In the genomic region with DNA sequence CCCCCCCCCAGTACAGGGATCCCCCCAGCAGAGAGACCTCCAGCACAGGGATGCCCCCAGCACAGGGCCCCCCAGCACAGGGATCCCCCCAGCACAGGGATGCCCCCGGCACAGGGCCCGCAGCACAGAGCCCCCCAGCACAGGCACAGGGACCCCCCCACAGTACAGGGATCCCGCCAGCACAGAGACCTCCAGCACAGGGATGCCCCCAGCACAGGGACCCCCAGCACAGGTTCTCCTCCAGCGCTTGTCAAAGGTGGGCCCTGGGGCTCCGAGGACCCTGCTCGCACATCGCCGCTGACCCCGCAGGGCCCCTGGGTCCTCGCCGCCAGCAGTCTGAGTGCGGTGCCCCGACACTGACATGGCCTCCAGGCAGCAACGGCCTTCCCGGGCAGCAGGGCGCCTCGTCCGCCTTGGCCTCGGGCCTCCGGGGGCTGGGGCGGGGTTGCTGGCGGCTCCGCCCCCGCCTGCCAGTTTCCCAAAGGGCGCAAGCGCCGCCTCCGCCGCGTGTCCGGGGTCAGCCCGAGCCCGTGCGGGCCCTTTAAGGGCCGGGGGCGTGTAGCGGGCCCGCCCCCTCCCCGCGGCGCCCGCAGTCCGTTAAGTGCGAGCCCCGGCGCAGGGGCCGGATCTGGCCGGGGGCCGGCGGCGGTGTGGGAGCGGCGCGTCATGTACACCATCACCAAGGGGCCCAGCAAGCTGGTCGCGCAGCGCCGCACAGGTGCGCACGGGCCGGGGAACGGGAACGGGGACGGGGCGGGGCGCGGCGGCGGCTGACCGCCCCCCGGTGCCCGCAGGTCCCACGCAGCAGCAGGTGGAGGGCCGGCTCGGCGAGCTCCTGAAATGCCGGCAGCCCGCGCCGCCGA, we compare ENCODE assay signal across 1 cellular context.
TF ChIP-seq lines count a peak whose summit lies in the region.

A gene with protein sequence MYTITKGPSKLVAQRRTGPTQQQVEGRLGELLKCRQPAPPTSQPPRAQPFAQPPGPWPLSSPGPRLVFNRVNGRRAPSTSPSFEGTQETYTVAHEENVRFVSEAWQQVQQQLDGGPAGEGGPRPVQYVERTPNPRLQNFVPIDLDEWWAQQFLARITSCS (plus strand): TSS at position 503 of the 863 bp plus-strand sequence. CDS start 164 bp downstream, at position 667.

TF ChIP-seq in HepG2, 621 proteins besides CTCF, POLR2A, EP300 and RAD21 (continued from another document and continues in another):
- peak; percentile 98 for TF ChIP-seq THAP9 (CRISPR knock-in tag; IDR thresholded peaks at IDR 0.05; ENCODE audit: borderline replicate concordance)
- TF ChIP-seq CENPT (CRISPR knock-in tag; IDR thresholded peaks at IDR 0.05; ENCODE audit: low read depth) = no peak
- TF ChIP-seq TERF1 (CRISPR knock-in tag; IDR thresholded peaks at IDR 0.05) = no peak
- TF ChIP-seq, protein P1, sequence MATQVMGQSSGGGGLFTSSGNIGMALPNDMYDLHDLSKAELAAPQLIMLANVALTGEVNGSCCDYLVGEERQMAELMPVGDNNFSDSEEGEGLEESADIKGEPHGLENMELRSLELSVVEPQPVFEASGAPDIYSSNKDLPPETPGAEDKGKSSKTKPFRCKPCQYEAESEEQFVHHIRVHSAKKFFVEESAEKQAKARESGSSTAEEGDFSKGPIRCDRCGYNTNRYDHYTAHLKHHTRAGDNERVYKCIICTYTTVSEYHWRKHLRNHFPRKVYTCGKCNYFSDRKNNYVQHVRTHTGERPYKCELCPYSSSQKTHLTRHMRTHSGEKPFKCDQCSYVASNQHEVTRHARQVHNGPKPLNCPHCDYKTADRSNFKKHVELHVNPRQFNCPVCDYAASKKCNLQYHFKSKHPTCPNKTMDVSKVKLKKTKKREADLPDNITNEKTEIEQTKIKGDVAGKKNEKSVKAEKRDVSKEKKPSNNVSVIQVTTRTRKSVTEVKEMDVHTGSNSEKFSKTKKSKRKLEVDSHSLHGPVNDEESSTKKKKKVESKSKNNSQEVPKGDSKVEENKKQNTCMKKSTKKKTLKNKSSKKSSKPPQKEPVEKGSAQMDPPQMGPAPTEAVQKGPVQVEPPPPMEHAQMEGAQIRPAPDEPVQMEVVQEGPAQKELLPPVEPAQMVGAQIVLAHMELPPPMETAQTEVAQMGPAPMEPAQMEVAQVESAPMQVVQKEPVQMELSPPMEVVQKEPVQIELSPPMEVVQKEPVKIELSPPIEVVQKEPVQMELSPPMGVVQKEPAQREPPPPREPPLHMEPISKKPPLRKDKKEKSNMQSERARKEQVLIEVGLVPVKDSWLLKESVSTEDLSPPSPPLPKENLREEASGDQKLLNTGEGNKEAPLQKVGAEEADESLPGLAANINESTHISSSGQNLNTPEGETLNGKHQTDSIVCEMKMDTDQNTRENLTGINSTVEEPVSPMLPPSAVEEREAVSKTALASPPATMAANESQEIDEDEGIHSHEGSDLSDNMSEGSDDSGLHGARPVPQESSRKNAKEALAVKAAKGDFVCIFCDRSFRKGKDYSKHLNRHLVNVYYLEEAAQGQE (IDR thresholded peaks at IDR 0.05; ENCODE audit: borderline replicate concordance in 1 of 2, low read depth in 1 of 2, low read length in 2 of 2) = no peak; a peak in 1 of 4 replicates
- TF ChIP-seq, protein P2, sequence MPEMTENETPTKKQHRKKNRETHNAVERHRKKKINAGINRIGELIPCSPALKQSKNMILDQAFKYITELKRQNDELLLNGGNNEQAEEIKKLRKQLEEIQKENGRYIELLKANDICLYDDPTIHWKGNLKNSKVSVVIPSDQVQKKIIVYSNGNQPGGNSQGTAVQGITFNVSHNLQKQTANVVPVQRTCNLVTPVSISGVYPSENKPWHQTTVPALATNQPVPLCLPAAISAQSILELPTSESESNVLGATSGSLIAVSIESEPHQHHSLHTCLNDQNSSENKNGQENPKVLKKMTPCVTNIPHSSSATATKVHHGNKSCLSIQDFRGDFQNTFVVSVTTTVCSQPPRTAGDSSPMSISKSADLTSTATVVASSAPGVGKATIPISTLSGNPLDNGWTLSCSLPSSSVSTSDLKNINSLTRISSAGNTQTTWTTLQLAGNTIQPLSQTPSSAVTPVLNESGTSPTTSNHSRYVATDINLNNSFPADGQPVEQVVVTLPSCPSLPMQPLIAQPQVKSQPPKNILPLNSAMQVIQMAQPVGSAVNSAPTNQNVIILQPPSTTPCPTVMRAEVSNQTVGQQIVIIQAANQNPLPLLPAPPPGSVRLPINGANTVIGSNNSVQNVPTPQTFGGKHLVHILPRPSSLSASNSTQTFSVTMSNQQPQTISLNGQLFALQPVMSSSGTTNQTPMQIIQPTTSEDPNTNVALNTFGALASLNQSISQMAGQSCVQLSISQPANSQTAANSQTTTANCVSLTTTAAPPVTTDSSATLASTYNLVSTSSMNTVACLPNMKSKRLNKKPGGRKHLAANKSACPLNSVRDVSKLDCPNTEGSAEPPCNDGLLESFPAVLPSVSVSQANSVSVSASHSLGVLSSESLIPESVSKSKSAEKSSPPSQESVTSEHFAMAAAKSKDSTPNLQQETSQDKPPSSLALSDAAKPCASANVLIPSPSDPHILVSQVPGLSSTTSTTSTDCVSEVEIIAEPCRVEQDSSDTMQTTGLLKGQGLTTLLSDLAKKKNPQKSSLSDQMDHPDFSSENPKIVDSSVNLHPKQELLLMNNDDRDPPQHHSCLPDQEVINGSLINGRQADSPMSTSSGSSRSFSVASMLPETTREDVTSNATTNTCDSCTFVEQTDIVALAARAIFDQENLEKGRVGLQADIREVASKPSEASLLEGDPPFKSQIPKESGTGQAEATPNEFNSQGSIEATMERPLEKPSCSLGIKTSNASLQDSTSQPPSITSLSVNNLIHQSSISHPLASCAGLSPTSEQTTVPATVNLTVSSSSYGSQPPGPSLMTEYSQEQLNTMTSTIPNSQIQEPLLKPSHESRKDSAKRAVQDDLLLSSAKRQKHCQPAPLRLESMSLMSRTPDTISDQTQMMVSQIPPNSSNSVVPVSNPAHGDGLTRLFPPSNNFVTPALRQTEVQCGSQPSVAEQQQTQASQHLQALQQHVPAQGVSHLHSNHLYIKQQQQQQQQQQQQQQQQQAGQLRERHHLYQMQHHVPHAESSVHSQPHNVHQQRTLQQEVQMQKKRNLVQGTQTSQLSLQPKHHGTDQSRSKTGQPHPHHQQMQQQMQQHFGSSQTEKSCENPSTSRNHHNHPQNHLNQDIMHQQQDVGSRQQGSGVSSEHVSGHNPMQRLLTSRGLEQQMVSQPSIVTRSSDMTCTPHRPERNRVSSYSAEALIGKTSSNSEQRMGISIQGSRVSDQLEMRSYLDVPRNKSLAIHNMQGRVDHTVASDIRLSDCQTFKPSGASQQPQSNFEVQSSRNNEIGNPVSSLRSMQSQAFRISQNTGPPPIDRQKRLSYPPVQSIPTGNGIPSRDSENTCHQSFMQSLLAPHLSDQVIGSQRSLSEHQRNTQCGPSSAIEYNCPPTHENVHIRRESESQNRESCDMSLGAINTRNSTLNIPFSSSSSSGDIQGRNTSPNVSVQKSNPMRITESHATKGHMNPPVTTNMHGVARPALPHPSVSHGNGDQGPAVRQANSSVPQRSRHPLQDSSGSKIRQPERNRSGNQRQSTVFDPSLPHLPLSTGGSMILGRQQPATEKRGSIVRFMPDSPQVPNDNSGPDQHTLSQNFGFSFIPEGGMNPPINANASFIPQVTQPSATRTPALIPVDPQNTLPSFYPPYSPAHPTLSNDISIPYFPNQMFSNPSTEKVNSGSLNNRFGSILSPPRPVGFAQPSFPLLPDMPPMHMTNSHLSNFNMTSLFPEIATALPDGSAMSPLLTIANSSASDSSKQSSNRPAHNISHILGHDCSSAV (CRISPR knock-in tag; IDR thresholded peaks at IDR 0.05; ENCODE audit: borderline replicate concordance) = no peak
- no peak for TF ChIP-seq ZZZ3 (CRISPR knock-in tag; IDR thresholded peaks at IDR 0.05; ENCODE audit: borderline replicate concordance)
- TF ChIP-seq MIXL1 (CRISPR knock-in tag; IDR thresholded peaks at IDR 0.05) = no peak
- peak; percentile 95 for TF ChIP-seq ZNF770 (CRISPR knock-in tag; IDR thresholded peaks at IDR 0.05)
- no peak for TF ChIP-seq ZNF34 (CRISPR knock-in tag; IDR thresholded peaks at IDR 0.05; ENCODE audit: borderline replicate concordance)
- TF ChIP-seq MTA1 (CRISPR knock-in tag; IDR thresholded peaks at IDR 0.05; ENCODE audit: borderline replicate concordance) = no peak
- no peak; the same call in 1 of the 2 replicates for TF ChIP-seq ZC3H13 (CRISPR knock-in tag; IDR thresholded peaks at IDR 0.05)
- TF ChIP-seq ZNF234 (CRISPR knock-in tag; conservative IDR thresholded peaks at IDR 0.05) = no peak
- TF ChIP-seq, protein P3, sequence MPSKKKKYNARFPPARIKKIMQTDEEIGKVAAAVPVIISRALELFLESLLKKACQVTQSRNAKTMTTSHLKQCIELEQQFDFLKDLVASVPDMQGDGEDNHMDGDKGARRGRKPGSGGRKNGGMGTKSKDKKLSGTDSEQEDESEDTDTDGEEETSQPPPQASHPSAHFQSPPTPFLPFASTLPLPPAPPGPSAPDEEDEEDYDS (CRISPR knock-in tag; IDR thresholded peaks at IDR 0.05) = peak; percentile 81
- TF ChIP-seq SRSF4 (IDR thresholded peaks at IDR 0.05; ENCODE audit: low read depth, low read length, poor library complexity, severe bottlenecking) = no peak
- TF ChIP-seq MTERF4 (CRISPR knock-in tag; IDR thresholded peaks at IDR 0.05) = no peak
- TF ChIP-seq NFRKB (IDR thresholded peaks at IDR 0.05) = no peak
- TF ChIP-seq, protein P4, sequence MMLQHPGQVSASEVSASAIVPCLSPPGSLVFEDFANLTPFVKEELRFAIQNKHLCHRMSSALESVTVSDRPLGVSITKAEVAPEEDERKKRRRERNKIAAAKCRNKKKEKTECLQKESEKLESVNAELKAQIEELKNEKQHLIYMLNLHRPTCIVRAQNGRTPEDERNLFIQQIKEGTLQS (CRISPR knock-in tag; IDR thresholded peaks at IDR 0.05) = peak; percentile 41; the same call in 1 of the 2 replicates
- TF ChIP-seq HCFC1 (IDR thresholded peaks at IDR 0.05; ENCODE audit: low read depth, low read length) = no peak
- TF ChIP-seq PCBP2 (optimal IDR thresholded peaks at IDR 0.05; ENCODE audit: low read depth, low read length, poor library complexity, severe bottlenecking) = no peak
- peak; percentile 22; the same call in 1 of the 2 replicates for TF ChIP-seq ZNF605 (CRISPR knock-in tag; IDR thresholded peaks at IDR 0.05)
- no peak for TF ChIP-seq POGZ (CRISPR knock-in tag; IDR thresholded peaks at IDR 0.05)
